Comparison of ENCODE assay signal across 33 cellular contexts in the genomic region with DNA sequence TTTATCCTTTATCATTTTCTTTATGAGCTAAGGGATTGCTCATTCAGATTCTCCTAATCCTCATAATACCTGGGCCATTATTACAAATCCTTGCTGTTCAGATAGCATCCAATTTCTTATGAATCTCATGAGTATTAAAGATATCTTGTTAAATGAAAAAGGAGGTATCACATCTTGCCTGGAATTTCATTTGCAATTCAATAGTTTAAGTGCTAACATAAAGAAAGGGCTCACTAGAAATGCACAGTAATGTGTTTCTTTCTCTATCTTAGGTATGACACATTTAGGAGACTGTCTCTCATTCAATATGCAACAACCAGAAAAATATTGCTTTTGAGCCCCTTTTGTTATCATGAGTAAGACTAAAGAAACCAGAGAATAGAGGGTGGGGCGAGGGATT.
"Had no signal": no experiment of that assay in that cellular context is flagged by ENCODE, and none has a peak within 500 bp of the region (broad histone marks: within the 10 kb centered on the region; RNA-seq: fewer than 3 reads in every experiment).

No MANE protein-coding gene starts in this region.

- H3K9ac ChIP-seq: KMS-11 had no signal

- H3K36me3 ChIP-seq: MG63 had no signal

- H3K4me2 ChIP-seq: KMS-11 had no signal

- H3K4me3 ChIP-seq: MG63 had no signal

- H3K27ac ChIP-seq: KMS-11 had no signal

- H3K27me3 ChIP-seq: MG63 had no signal

- DNase-seq: Karpas-422, Kasumi-1, KG1, MG63, MM.1S, MV-4-11, NCI-H1048, NCI-H1092, NCI-H1105, NCI-H1105 treated with DMSO at 0.1 percent for 48 hours, NCI-H1417 treated with DMSO at 0.1 percent for 48 hours, NCI-H1694, NCI-H1694 treated with DMSO at 0.1 percent for 48 hours, NCI-H187, NCI-H187 treated with DMSO at 0.1 percent for 48 hours, NCI-H2029, NCI-H2029 treated with DMSO at 0.1 percent for 48 hours, NCI-H2081, NCI-H2081 treated with DMSO at 0.1 percent for 48 hours, NCI-H2171, NCI-H2171 treated with DMSO at 0.1 percent for 48 hours, NCI-H2227 treated with DMSO at 0.1 percent for 48 hours, NCI-H226, NCI-H345, NCI-H446, NCI-H446 treated with DMSO at 0.1 percent for 48 hours, NCI-H510A, NCI-H510A treated with DMSO at 0.1 percent for 48 hours, NCI-H524, NCI-H524 treated with DMSO at 0.1 percent for 48 hours, NCI-H526, NCI-H526 treated with DMSO at 0.1 percent for 48 hours had no signal

- H3K9me3 ChIP-seq: MG63 had no signal
